In genomic region chr12:121647-122046, GRCh38 we compare ENCODE assay signal across 13 cellular contexts. TPM values are rescaled to one million over a fixed set of nuclear protein-coding genes. Genes with fewer than 3 reads are reported as not detected.
"Had no signal": no experiment of that assay in that cellular context is flagged by ENCODE, and none has a peak within 500 bp of the region (broad histone marks: within the 10 kb centered on the region; RNA-seq: fewer than 3 reads in every experiment).

No MANE protein-coding gene starts in this region.

- H3K4me3 Mint-ChIP-seq: H9, HFFc6, IgD-negative memory B cell had no signal

- H3K27ac Mint-ChIP-seq: H9, HFFc6, IgD-negative memory B cell had no signal

- H3K4me3 ChIP-seq: GM23248 had no signal

- H3K36me3 Mint-ChIP-seq: IgD-negative memory B cell had no signal

- H3K27ac ChIP-seq: GM23248, HL-60, KMS-11 had no signal

- ATAC-seq: HepG2 had no signal

- H3K4me1 Mint-ChIP-seq: IgD-negative memory B cell had no signal

- H2AFZ ChIP-seq: GM23248 had no signal

- DNase-seq: GM23248, H9, HCEC 1CT, HFFc6, Karpas-422, KBM-7 had no signal

- H3K9ac ChIP-seq: GM23248, KMS-11 had no signal

- H3K9me3 Mint-ChIP-seq: H9, HFFc6, IgD-negative memory B cell had no signal

- FAIRE-seq: H1, H54, HepG2 had no signal

- H3K4me2 ChIP-seq: KMS-11 had no signal

RNA-seq across cellular contexts. Expression of gene IQSEC3, which starts 55.1 kb away (rescaled TPM):
- total RNA-seq: GM23248, HepG2, HFFc6, HT1080 had no signal
- polyA plus RNA-seq: GM23248, HepG2, IgD-negative memory B cell had no signal
